Comparison of ENCODE assay signal across 17 cellular contexts in genomic region chr5:167939686-167940085, GRCh38.
"Had no signal": no experiment of that assay in that cellular context is flagged by ENCODE, and none has a peak within 500 bp of the region (broad histone marks: within the 10 kb centered on the region; RNA-seq: fewer than 3 reads in every experiment).

No MANE protein-coding gene starts in this region.

- H3K27ac ChIP-seq: brain microvascular endothelial cell, esophagus muscularis mucosa, testis had no signal

- H3K4me3 Mint-ChIP-seq: activated CD8-positive, alpha-beta memory T cell treated with anti-CD3 and anti-CD28 coated beads, Interleukin-2, amount 10 ng/mL, durations not matched to agents 7 days and 5 days; activated naive CD4-positive, alpha-beta T cell treated with anti-CD3 and anti-CD28 coated beads, Interleukin-2, amount 50 U/mL, for 24 hours; activated T-cell treated with anti-CD3 and anti-CD28 coated beads, Interleukin-2, amount 50 U/mL, for 24 hours; endodermal cell; naive thymus-derived CD8-positive, alpha-beta T cell; stimulated activated naive CD8-positive, alpha-beta T cell treated with anti-CD3 and anti-CD28 coated beads, Interleukin-15, Interleukin-2, amounts not matched to agents 100 ng/mL and 50 ng/mL, for 24 hours had no signal

- H3K9me3 Mint-ChIP-seq: endodermal cell had no signal

- H3K4me3 ChIP-seq: esophagus muscularis mucosa, testis had no signal

- H3K36me3 ChIP-seq: brain microvascular endothelial cell, esophagus muscularis mucosa had no signal

- H3K27ac Mint-ChIP-seq: activated CD8-positive, alpha-beta memory T cell treated with anti-CD3 and anti-CD28 coated beads, Interleukin-2, amount 10 ng/mL, durations not matched to agents 7 days and 5 days; activated naive CD4-positive, alpha-beta T cell treated with anti-CD3 and anti-CD28 coated beads, Interleukin-2, amount 50 U/mL, for 24 hours; activated T-cell treated with anti-CD3 and anti-CD28 coated beads, Interleukin-2, amount 50 U/mL, for 24 hours; endodermal cell; naive thymus-derived CD8-positive, alpha-beta T cell; stimulated activated naive CD8-positive, alpha-beta T cell treated with anti-CD3 and anti-CD28 coated beads, Interleukin-15, Interleukin-2, amounts not matched to agents 100 ng/mL and 50 ng/mL, for 24 hours had no signal

- H3K36me3 Mint-ChIP-seq: activated CD8-positive, alpha-beta memory T cell treated with anti-CD3 and anti-CD28 coated beads, Interleukin-2, amount 10 ng/mL, durations not matched to agents 7 days and 5 days; activated naive CD4-positive, alpha-beta T cell treated with anti-CD3 and anti-CD28 coated beads, Interleukin-2, amount 50 U/mL, for 24 hours; naive thymus-derived CD8-positive, alpha-beta T cell had no signal

- DNase-seq: activated CD4-positive, alpha-beta T cell treated with anti-CD3 and anti-CD28 coated beads, Interleukin-2, amount 50 U/mL, for 48 hours; activated CD4-positive, CD25-positive, alpha-beta regulatory T cell treated with anti-CD3 and anti-CD28 coated beads, Interleukin-2, amount 50 U/mL, for 72 hours; activated CD8-positive, alpha-beta memory T cell treated with anti-CD3 and anti-CD28 coated beads, Interleukin-2, amount 10 ng/mL, durations not matched to agents 7 days and 5 days; activated effector memory CD4-positive, alpha-beta T cell treated with Interleukin-2 at 50 U/mL for 16 hours; activated T-cell treated with anti-CD3 and anti-CD28 coated beads, Interleukin-2, amount 50 U/mL, for 24 hours; brain microvascular endothelial cell; dermis blood vessel endothelial cell; endodermal cell; foreskin fibroblast; kidney; naive thymus-derived CD8-positive, alpha-beta T cell; stimulated activated CD4-positive, alpha-beta T cell treated with anti-CD3 and anti-CD28 coated beads, Interleukin-15, amount 100 ng/mL, for 24 hours; stimulated activated CD4-positive, alpha-beta T cell treated with anti-CD3 and anti-CD28 coated beads, Interleukin-4, amount 100 ng/mL, for 24 hours; testis had no signal

- ATAC-seq: activated CD8-positive, alpha-beta memory T cell treated with anti-CD3 and anti-CD28 coated beads, Interleukin-2, amount 10 ng/mL, durations not matched to agents 7 days and 5 days; naive thymus-derived CD8-positive, alpha-beta T cell had no signal

- H3K27me3 Mint-ChIP-seq: activated CD8-positive, alpha-beta memory T cell treated with anti-CD3 and anti-CD28 coated beads, Interleukin-2, amount 10 ng/mL, durations not matched to agents 7 days and 5 days; activated naive CD4-positive, alpha-beta T cell treated with anti-CD3 and anti-CD28 coated beads, Interleukin-2, amount 50 U/mL, for 24 hours; activated T-cell treated with anti-CD3 and anti-CD28 coated beads, Interleukin-2, amount 50 U/mL, for 24 hours; naive thymus-derived CD8-positive, alpha-beta T cell; stimulated activated naive CD8-positive, alpha-beta T cell treated with anti-CD3 and anti-CD28 coated beads, Interleukin-15, Interleukin-2, amounts not matched to agents 100 ng/mL and 50 ng/mL, for 24 hours had no signal

- H3K9me3 ChIP-seq: esophagus muscularis mucosa, testis had no signal

- FAIRE-seq: kidney had no signal

- H3K27me3 ChIP-seq: brain microvascular endothelial cell, esophagus muscularis mucosa, testis had no signal

- H3K4me1 ChIP-seq: testis had no signal

- H3K4me1 Mint-ChIP-seq: activated naive CD4-positive, alpha-beta T cell treated with anti-CD3 and anti-CD28 coated beads, Interleukin-2, amount 50 U/mL, for 24 hours; endodermal cell had no signal
